Comparison of ENCODE assay signal across 32 cellular contexts in genomic region chr6:8157839-8158238, GRCh38. TPM values are rescaled to one million over a fixed set of nuclear protein-coding genes. Genes with fewer than 3 reads are reported as not detected.
DNase-seq lines count a peak whose midpoint lies in the region; ATAC-seq, FAIRE-seq and TF ChIP-seq lines count a peak whose summit lies in the region.
"Had no signal": no experiment of that assay in that cellular context is flagged by ENCODE, and none has a peak within 500 bp of the region (broad histone marks: within the 10 kb centered on the region; RNA-seq: fewer than 3 reads in every experiment).

No MANE protein-coding gene starts in this region.

- in situ Hi-C loops in HepG2 (cut with HindIII; ENCODE audit: extremely low pct_ligation_motif_present, low pct_unique_long_range_greater_than_20kb): no loop called here

- H3K9me3 ChIP-seq in HepG2 (ENCODE audit: low read length) (no peaks in the 10 kb centered on the region), right lobe of liver (no peaks in the 10 kb centered on the region), pancreas (no peaks in the 10 kb centered on the region)
- H3K9me3 ChIP-seq: esophagus squamous epithelium, gastrocnemius medialis, ovary had no signal

- H3K27me3 ChIP-seq in HepG2 (ENCODE audit: control insufficient read depth in 1 of 2, insufficient read depth in 2 of 2, low read length in 2 of 2): no peaks in the 10 kb centered on the region
- no peaks in the 10 kb centered on the region for H3K27me3 ChIP-seq in right lobe of liver
- no peaks in the 10 kb centered on the region for H3K27me3 ChIP-seq in pancreas
- H3K27me3 ChIP-seq: esophagus squamous epithelium, gastrocnemius medialis, ovary, right atrium auricular region had no signal

- ATAC-seq in HepG2: peak; percentile 52; the same call in 2 of the 3 replicates
- ATAC-seq in right lobe of liver: no peak
- ATAC-seq in pancreas: peak in 2 of 4 donors; percentile 40 to 52
- ATAC-seq in SK-N-SH treated with all-trans-retinoic acid at 6 μM for 48 hours: no peak
- ATAC-seq in HG02642 (IDR thresholded peaks at IDR 0.05; ENCODE audit: poor library complexity, unreplicated experiment): no peak
- ATAC-seq: gastrocnemius medialis; natural killer cell treated with Interleukin-12 subunit alpha and Interleukin-12 subunit beta and Interleukin-15 and Interleukin-18, amount 100 ng/mL, for 72 hours; WTC11 had no signal

- no peak overlapping the region for H3K27ac ChIP-seq in HepG2 (ENCODE audit: extremely low read length, insufficient read depth, low read length)
- no peak overlapping the region for H3K27ac ChIP-seq in right lobe of liver
- H3K27ac ChIP-seq in pancreas: no peak overlapping the region
- H3K27ac ChIP-seq: esophagus squamous epithelium, gastrocnemius medialis, ovary, right atrium auricular region had no signal

- intact Hi-C loops in HepG2 (cut with micrococcal nuclease; ENCODE audit: unreplicated experiment): no loop called here
- intact Hi-C loops in right lobe of liver (cut with DNase I): no loop called here
- intact Hi-C loops in pancreas (cut with DNase I): no loop called here
- intact Hi-C loops in lower leg skin (cut with DNase I; ENCODE audit: low total_unique reads): no loop called here

- H4K20me1 ChIP-seq in HepG2 (ENCODE audit: insufficient read depth, low read length): no peaks in the 10 kb centered on the region

- peaks cover 26% of the 10 kb centered on the region for H3K4me1 ChIP-seq in HepG2 (ENCODE audit: insufficient read depth, low read length)
- no peaks in the 10 kb centered on the region for H3K4me1 ChIP-seq in right lobe of liver
- H3K4me1 ChIP-seq in pancreas: no peaks in the 10 kb centered on the region
- H3K4me1 ChIP-seq: esophagus squamous epithelium, gastrocnemius medialis, right atrium auricular region had no signal

- no peak for TF ChIP-seq POLR2A in HepG2 (IDR thresholded peaks at IDR 0.05; ENCODE audit: insufficient read depth in 1 of 2, low read depth in 2 of 2, low read length in 2 of 2)
- TF ChIP-seq POLR2A in right lobe of liver (IDR thresholded peaks at IDR 0.05): no peak
- no peak for TF ChIP-seq POLR2A in lower leg skin (IDR thresholded peaks at IDR 0.05)

- H3K4me2 ChIP-seq in HepG2 (ENCODE audit: low read depth, low read length): 0 out of 2 replicates have a peak overlapping the region, but pooled peaks have one; percentile 1

- H3K4me3 ChIP-seq in HepG2 (replicated peaks in 1 of 3; ENCODE audit: insufficient read depth in 1 of 3, low read depth in 2 of 3, low read length in 3 of 3) (no peak overlapping the region), right lobe of liver (no peak overlapping the region), fibroblast of villous mesenchyme (ENCODE audit: low read depth, low read length) (no peak overlapping the region), pancreas (no peak overlapping the region), lower leg skin (ENCODE audit: low read depth, poor library complexity, severe bottlenecking) (no peak overlapping the region)
- H3K4me3 ChIP-seq: esophagus squamous epithelium, gastrocnemius medialis, ovary, right atrium auricular region had no signal

- TF ChIP-seq CTCF in HepG2 (CRISPR knock-in tag; IDR thresholded peaks at IDR 0.05): no peak
- TF ChIP-seq CTCF in right lobe of liver (IDR thresholded peaks at IDR 0.05): no peak
- no peak for TF ChIP-seq CTCF in fibroblast of villous mesenchyme (IDR thresholded peaks at IDR 0.05; ENCODE audit: insufficient read depth, low read depth, low read length)
- TF ChIP-seq CTCF in pancreas (IDR thresholded peaks at IDR 0.05): no peak
- TF ChIP-seq CTCF in lower leg skin (IDR thresholded peaks at IDR 0.05): no peak

- BruUV-seq in HepG2 (replicated peaks; lab: Mats Ljungman, UMichigan): no TSS peak

- H3K36me3 ChIP-seq in HepG2 (replicated peaks in 1 of 2; ENCODE audit: control insufficient read depth in 1 of 2, insufficient read depth in 2 of 2, low read length in 2 of 2): no peaks in the 10 kb centered on the region
- no peaks in the 10 kb centered on the region for H3K36me3 ChIP-seq in right lobe of liver
- H3K36me3 ChIP-seq in pancreas: no peaks in the 10 kb centered on the region
- H3K36me3 ChIP-seq: esophagus squamous epithelium, gastrocnemius medialis, ovary, right atrium auricular region had no signal

- no peak for TF ChIP-seq RAD21 in HepG2 (CRISPR knock-in tag; IDR thresholded peaks at IDR 0.05)

- CTCF ChIA-PET in HepG2 (lab: Yijun Ruan, JAX; ENCODE audit: low intra/inter-chr PET ratio, low total read pairs): no interaction called here

- POLR2A ChIA-PET in HepG2 (lab: Yijun Ruan, JAX): no interaction called here

- FAIRE-seq in HepG2 (lab: Jason Lieb, UNC): no peak
- FAIRE-seq in pancreas (lab: Jason Lieb, UNC): peak; percentile 53
- FAIRE-seq: endometrium, GM12891 had no signal

- H2AFZ ChIP-seq in HepG2 (ENCODE audit: low read length): no peak overlapping the region

- no peak overlapping the region for H3K9ac ChIP-seq in HepG2 (ENCODE audit: insufficient read depth, low read depth, low read length)

- no peaks in the 10 kb centered on the region for H3K79me2 ChIP-seq in HepG2 (ENCODE audit: insufficient read depth, low read length)

- TF ChIP-seq EP300 in HepG2 (IDR thresholded peaks at IDR 0.05; ENCODE audit: low read depth in 2 of 2, low read length in 2 of 2) (no peak), HepG2 (CRISPR knock-in tag; IDR thresholded peaks at IDR 0.05; ENCODE audit: borderline replicate concordance) (no peak)

- DNase-seq in HepG2 (ENCODE audit: low spot score) (peak; percentile 25), right lobe of liver (no peak), fibroblast of villous mesenchyme (ENCODE audit: low read depth) (peak; percentile 16), pancreas (no peak), lower leg skin (ENCODE audit: low spot score in 2 of 2) (no peak)
- DNase-seq in stimulated activated naive CD4-positive, alpha-beta T cell (lab: John Stamatoyannopoulos, UW): no peak
- DNase-seq: 8988T; activated CD4-positive, alpha-beta T cell treated with anti-CD3 and anti-CD28 coated beads, Interleukin-2, amount 50 U/mL, for 4 hours; aorta; CD4-positive, CD25-positive, alpha-beta regulatory T cell; EL; esophagus squamous epithelium; gastrocnemius medialis; GOT3; IMR-90; midbrain; NCI-H1092; NCI-H187 treated with DMSO at 0.1 percent for 48 hours; NCI-H2171 treated with DMSO at 0.1 percent for 48 hours; NK-92 treated with Interleukin-12 subunit alpha and Interleukin-12 subunit beta, amount 100 ng/mL, for 24 hours; ovary; SHP77 treated with DMSO at 0.1 percent for 48 hours; stimulated activated CD4-positive, alpha-beta T cell treated with anti-CD3 and anti-CD28 coated beads, Interleukin-4, amount 100 ng/mL, for 1 hour; substantia nigra; T1000 had no signal

- 28% methylated on average over 3 of the region's 3 CpGs for WGBS in HepG2 (ENCODE audit: low lambda C conversion rate)
- 34% methylated on average over 3 of the region's 3 CpGs for WGBS in right lobe of liver (ENCODE audit: insufficient coverage, low coverage, low lambda C conversion rate, missing lambda C conversion rate)
- WGBS in pancreas, 2 donors: 25 to 28% methylated on average over 3 of the region's 3 CpGs
- WGBS in lower leg skin, 2 donors: 56 to 66% methylated on average over 3 of the region's 3 CpGs

TF ChIP-seq in HepG2, 621 proteins besides CTCF, POLR2A, EP300 and RAD21 (continues in another document):
- TF ChIP-seq REPIN1 (CRISPR knock-in tag; IDR thresholded peaks at IDR 0.05; ENCODE audit: borderline replicate concordance, low read depth) (no peak), TEAD3 (CRISPR knock-in tag; optimal IDR thresholded peaks at IDR 0.05; ENCODE audit: borderline replicate concordance) (peak; percentile 47), ZFY (CRISPR knock-in tag; IDR thresholded peaks at IDR 0.05) (no peak), MIXL1 (CRISPR knock-in tag; IDR thresholded peaks at IDR 0.05) (0 out of 2 replicates have a peak, but pooled peaks have one; percentile 11)

TF ChIP-seq in SK-N-SH treated with all-trans-retinoic acid at 6 μM for 48 hours, 23 proteins besides CTCF, POLR2A, EP300 and RAD21 (continues in another document):
- TF ChIP-seq ZNF8 (CRISPR knock-in tag; IDR thresholded peaks at IDR 0.05) (no peak), CSDC2 (CRISPR knock-in tag; IDR thresholded peaks at IDR 0.05) (no peak), ZFP30 (CRISPR knock-in tag; IDR thresholded peaks at IDR 0.05) (no peak), TOX (CRISPR knock-in tag; IDR thresholded peaks at IDR 0.05; ENCODE audit: borderline replicate concordance) (no peak), ISL1 (CRISPR knock-in tag; IDR thresholded peaks at IDR 0.05) (no peak)

RNA-seq across cellular contexts. Expression of gene EEF1E1, which starts 55.5 kb away (rescaled TPM):
- 188 and 270 TPM in 2 replicates for total RNA-seq in HepG2 (2016; rRNA removed; fragmentation: Illumina TruSeq; extraction: Trizol)
- 62.9 and 68.9 TPM in 2 replicates for total RNA-seq in HepG2 (2016; cell fraction: cytosol; rRNA removed; fragmentation: Illumina TruSeq; extraction: Trizol; ENCODE audit: low read depth)
- 186 and 287 TPM in 2 replicates for total RNA-seq in HepG2 (2016; cell fraction: insoluble cytoplasmic fraction; rRNA removed; fragmentation: Illumina TruSeq; extraction: Trizol)
- total RNA-seq in HepG2 (2016; cell fraction: membrane; rRNA removed; fragmentation: Illumina TruSeq; extraction: Trizol): 86.5 and 89.3 TPM in 2 replicates
- total RNA-seq in HepG2 (2016; cell fraction: nucleus; rRNA removed; fragmentation: Illumina TruSeq; extraction: Trizol): 93.4 and 98.7 TPM in 2 replicates
- polyA plus RNA-seq in HepG2 (2011; rRNA removed): 94.5 and 128 TPM in 2 replicates
- polyA plus RNA-seq in HepG2 (2011; cell fraction: cytosol; rRNA removed): 93.8 and 101 TPM in 2 replicates
- polyA plus RNA-seq in HepG2 (2011; cell fraction: nucleus; rRNA removed): 27.9 and 33.4 TPM in 2 replicates
- polyA plus RNA-seq in HepG2 (2012): 93.5 and 97.9 TPM in 2 replicates
- 51.5 and 51.7 TPM in 2 replicates for polyA plus RNA-seq in HepG2 (2016; cell fraction: cytosol; fragmentation: Illumina TruSeq; extraction: Trizol; ENCODE audit: low read depth)
- 263 and 287 TPM in 2 replicates for polyA plus RNA-seq in HepG2 (2016; cell fraction: insoluble cytoplasmic fraction; fragmentation: Illumina TruSeq; extraction: Trizol; ENCODE audit: low read depth)
- 64.6 and 67.7 TPM in 2 replicates for polyA plus RNA-seq in HepG2 (2016; cell fraction: membrane; fragmentation: Illumina TruSeq; extraction: Trizol; ENCODE audit: low read depth)
- 113 and 114 TPM in 2 replicates for polyA plus RNA-seq in HepG2 (2016; cell fraction: nucleus; fragmentation: Illumina TruSeq; extraction: Trizol; ENCODE audit: insufficient read depth, low read depth)
- polyA minus RNA-seq in HepG2 (2011; rRNA and poly(A)+ RNA removed; ENCODE audit: low replicate concordance): 20.7 and 22.4 TPM in 2 replicates
- 21.0 and 30.3 TPM in 2 replicates for polyA minus RNA-seq in HepG2 (2011; cell fraction: cytosol; rRNA and poly(A)+ RNA removed)
- polyA minus RNA-seq in HepG2 (2011; cell fraction: nucleus; rRNA and poly(A)+ RNA removed): 82.0 and 84.3 TPM in 2 replicates
- total RNA-seq in right lobe of liver: 10 to 100 TPM in 3 of 6 experiments, 1 to 10 TPM in 3; 4.6 to 33.9 (median 10.1) TPM
- total RNA-seq in fibroblast of villous mesenchyme: 22.5 and 35.8 TPM in 2 replicates
- 10 to 100 TPM in 4 of 6 donors, 1 to 10 TPM in 2; 5.6 to 17.0 (median 12.4) TPM for total RNA-seq in pancreas
- polyA plus RNA-seq in pancreas: 10 to 100 TPM; 13.3 to 20.6 TPM
- total RNA-seq in lower leg skin: 10 to 100 TPM; 11.1 to 39.4 (median 17.9) TPM

Comparison
In these comparisons a context has a peak if more than half of its experiments do, and no peak if none do; other contexts are left out.
1. DNase-seq: peak in HepG2 (single experiment) and fibroblast of villous mesenchyme (single experiment); none in right lobe of liver (0 of 3), pancreas (0 of 6), stimulated activated naive CD4-positive, alpha-beta T cell (0 of 6) and lower leg skin (0 of 2).